ENCODE assay signal across 8 cellular contexts in the genomic region with DNA sequence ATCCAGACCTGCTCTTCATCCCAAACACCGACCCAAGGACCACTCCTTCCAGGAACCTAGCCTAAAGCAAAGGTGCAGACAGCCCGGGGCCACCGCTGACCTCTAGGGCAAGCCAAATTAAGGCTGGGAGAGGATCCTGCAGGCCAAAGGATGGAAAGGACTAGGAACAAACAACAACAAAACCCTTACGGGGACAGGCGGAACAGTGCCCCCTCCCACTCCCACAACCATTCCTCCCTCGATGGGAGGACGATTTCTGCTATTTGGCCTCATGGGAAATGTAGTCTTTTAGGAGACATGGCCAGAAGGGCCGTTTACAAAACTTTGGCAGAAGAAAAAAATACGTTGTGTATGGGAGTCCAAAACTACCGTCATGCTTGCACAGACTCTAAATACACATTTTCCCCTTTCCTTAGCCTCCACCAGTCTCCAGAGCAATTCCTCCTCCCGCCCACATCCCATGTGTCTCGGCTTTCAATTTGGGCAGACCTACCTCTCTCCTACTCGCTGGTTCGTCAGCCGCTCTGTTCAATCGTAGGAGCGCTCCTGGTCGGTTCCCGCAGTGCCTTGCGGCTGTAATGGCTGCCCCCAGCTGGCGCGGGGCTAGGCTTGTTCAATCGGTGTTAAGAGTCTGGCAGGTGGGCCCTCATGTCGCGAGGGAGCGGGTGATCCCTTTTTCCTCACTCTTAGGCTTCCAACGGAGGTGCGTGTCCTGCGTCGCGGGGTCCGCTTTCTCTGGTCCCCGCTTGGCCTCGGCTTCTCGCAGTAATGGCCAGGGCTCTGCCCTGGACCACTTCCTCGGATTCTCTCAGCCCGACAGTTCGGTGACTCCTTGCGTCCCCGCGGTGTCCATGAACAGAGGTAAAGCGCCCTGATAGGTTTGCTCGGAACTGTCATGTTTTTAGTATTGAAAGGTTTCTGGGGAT. TPM values are rescaled to one million over a fixed set of nuclear protein-coding genes. Genes with fewer than 3 reads are reported as not detected.
A peak's percentile ranks its signal among the peaks of the same experiment; 100 is the strongest.
DNase-seq lines count a peak whose midpoint lies in the region; ATAC-seq lines count a peak whose summit lies in the region.

A gene (plus strand): TSS at position 560 of the 926 bp plus-strand sequence. CDS start 19 bp downstream, at position 579.

- ATAC-seq in GM21390 (IDR thresholded peaks at IDR 0.05; ENCODE audit: unreplicated experiment): peak; percentile 95

- no peaks in the 10 kb centered on the region for H3K27me3 ChIP-seq in HUES64 (ENCODE audit: insufficient read depth, low read length)

- H3K9ac ChIP-seq in HUES64 (ENCODE audit: low read depth, low read length): peak within 1 kb of the TSS; percentile 79

- H3K4me1 ChIP-seq in HUES64 (ENCODE audit: insufficient read depth, low read length): no peaks in the 10 kb centered on the region

- H3K4me3 ChIP-seq in HUES64 (ENCODE audit: low read length): peak within 1 kb of the TSS; percentile 74

- no peaks in the 10 kb centered on the region for H3K9me3 ChIP-seq in HUES64 (ENCODE audit: insufficient read depth, low read depth, low read length)

- H3K27ac ChIP-seq in HUES64 (ENCODE audit: low read depth, low read length): peak within 1 kb of the TSS; percentile 63; the same call in 1 of the 2 replicates

- in situ Hi-C loops in Caki2 (cut with HindIII; ENCODE audit: low pct_unique_long_range_greater_than_20kb, low sequenced_read_pairs): no loop called here

- 1% methylated on average over 43 of the region's 43 CpGs for WGBS in HUES64

- peak; percentile 87 for DNase-seq in Caki2 (ENCODE audit: low read depth)
- DNase-seq in OCI-M1 (lab: John Stamatoyannopoulos, UW): peak; percentile 74
- DNase-seq in activated T-cell treated with anti-CD3 and anti-CD28 coated beads for 24 hours (ENCODE audit: low read depth): peak; percentile 79
- DNase-seq in epidermal melanocyte (ENCODE audit: insufficient read length, low spot score): peak; percentile 95
- peak; percentile 82 for DNase-seq in middle frontal gyrus (ENCODE audit: extremely low spot score, low spot score)
- DNase-seq in stimulated activated CD8-positive, alpha-beta memory T cell treated with anti-CD3 and anti-CD28 coated beads, Interleukin-2, amount 100 ng/mL, for 48 hours (ENCODE audit: low read depth in 2 of 2): peak; percentile 69 to 73

- peaks cover 26% of the 10 kb centered on the region for H3K36me3 ChIP-seq in HUES64 (ENCODE audit: insufficient read depth, low read length)

RNA-seq across cellular contexts. Expression of the gene that starts here (rescaled TPM):
- total RNA-seq in Caki2 (2014; rRNA removed; shearing (Covaris generic); ENCODE audit: low replicate concordance): 53.5 and 59.9 TPM in 2 replicates
- 61.7 TPM for polyA plus RNA-seq in HUES64 (2013, experiment 1 of 2)
- 65.8 TPM for polyA plus RNA-seq in HUES64 (2013, experiment 2 of 2)

Comparison
In these comparisons a context has a peak if more than half of its experiments do, and no peak if none do; other contexts are left out.
1. Peak in every context shown above with its lines: DNase-seq, ATAC-seq, H3K4me3 ChIP-seq and H3K27ac ChIP-seq.